Comparison of ENCODE assay signal across 16 cellular contexts in genomic region chr20:59324441-59324840, GRCh38. TPM values are rescaled to one million over a fixed set of nuclear protein-coding genes. Genes with fewer than 3 reads are reported as not detected.
DNase-seq lines count a peak whose midpoint lies in the region; ATAC-seq and TF ChIP-seq lines count a peak whose summit lies in the region.
"Had no signal": no experiment of that assay in that cellular context is flagged by ENCODE, and none has a peak within 500 bp of the region (broad histone marks: within the 10 kb centered on the region; RNA-seq: fewer than 3 reads in every experiment).

No MANE protein-coding gene starts in this region.

- H3K9me3 ChIP-seq in T-helper 17 cell (ENCODE audit: control insufficient read depth, low read length, poor library complexity, severe bottlenecking) (no peaks in the 10 kb centered on the region), esophagus muscularis mucosa (no peaks in the 10 kb centered on the region)
- H3K9me3 ChIP-seq: BLaER1 treated with 17β-estradiol and CSF1 and Interleukin-3, amounts not matched to agents 10 nM and 100 nM; HAP-1 had no signal

- ATAC-seq in natural killer cell treated with Interleukin-12 subunit alpha and Interleukin-12 subunit beta and Interleukin-15 and Interleukin-18, amount 100 ng/mL, for 72 hours = peak in 1 of 2 donors; percentile 15
- no peak for ATAC-seq in natural killer cell
- ATAC-seq in T-helper 17 cell = no peak

- TF ChIP-seq CTCF in natural killer cell (IDR thresholded peaks at IDR 0.05) (no peak), type B pancreatic cell (conservative IDR thresholded peaks at IDR 0.05) (no peak), esophagus muscularis mucosa (IDR thresholded peaks at IDR 0.05) (no peak), CD14-positive monocyte (IDR thresholded peaks at IDR 0.05) (no peak)

- H3K27me3 ChIP-seq in esophagus muscularis mucosa = peaks cover 0 to 13% (median 0%) of the 10 kb centered on the region in 4 donors
- H3K27me3 ChIP-seq: BLaER1 treated with 17β-estradiol and CSF1 and Interleukin-3, amounts not matched to agents 10 nM and 100 nM had no signal

- H3K27ac ChIP-seq in esophagus muscularis mucosa (replicated peaks in 1 of 4) = no peak overlapping the region
- H3K27ac ChIP-seq: BLaER1 treated with 17β-estradiol and CSF1 and Interleukin-3, amounts not matched to agents 10 nM and 100 nM had no signal

- H3K4me1 Mint-ChIP-seq in natural killer cell treated with Interleukin-12 subunit alpha and Interleukin-12 subunit beta and Interleukin-15 and Interleukin-18, amount 100 ng/mL, for 72 hours (ENCODE audit: low read depth in 2 of 2) = no peaks in the 10 kb centered on the region
- H3K4me1 Mint-ChIP-seq in natural killer cell = no peaks in the 10 kb centered on the region
- peaks cover 4% of the 10 kb centered on the region for H3K4me1 Mint-ChIP-seq in T-helper 17 cell
- H3K4me1 Mint-ChIP-seq in type B pancreatic cell (ENCODE audit: unreplicated experiment) = peaks cover 44% of the 10 kb centered on the region
- no peaks in the 10 kb centered on the region for H3K4me1 Mint-ChIP-seq in CD14-positive monocyte

- peak; percentile 5 for DNase-seq in natural killer cell treated with Interleukin-12 subunit alpha and Interleukin-12 subunit beta and Interleukin-15 and Interleukin-18, amount 100 ng/mL, for 72 hours (ENCODE audit: low spot score)
- DNase-seq in natural killer cell (no peak), T-helper 17 cell (no peak), left kidney (ENCODE audit: low read depth, low spot score) (peak; percentile 84), type B pancreatic cell (ENCODE audit: extremely low spot score, unreplicated experiment) (no peak), esophagus muscularis mucosa (ENCODE audit: extremely low spot score) (no peak), NCI-H345 treated with DMSO at 0.1 percent for 48 hours (lab: John Stamatoyannopoulos, UW; ENCODE audit: unreplicated experiment) (no peak), CD14-positive monocyte (ENCODE audit: low spot score) (no peak)
- DNase-seq: ACHN; Calu3; CD4-positive, alpha-beta T cell; DMS 273 treated with DMSO at 0.1 percent for 48 hours; GDM1 had no signal

- no peak for TF ChIP-seq EP300 in esophagus muscularis mucosa (IDR thresholded peaks at IDR 0.05)

- H3K4me3 Mint-ChIP-seq in natural killer cell treated with Interleukin-12 subunit alpha and Interleukin-12 subunit beta and Interleukin-15 and Interleukin-18, amount 100 ng/mL, for 72 hours = no peak overlapping the region
- H3K4me3 Mint-ChIP-seq in natural killer cell (no peak overlapping the region), T-helper 17 cell (no peak overlapping the region), type B pancreatic cell (peak overlapping the region; percentile 30), CD14-positive monocyte (no peak overlapping the region)
- H3K4me3 Mint-ChIP-seq: CD4-positive, alpha-beta T cell had no signal

- WGBS in esophagus muscularis mucosa = 58% methylated on average over 3 of the region's 5 CpGs

- no peak overlapping the region for H3K4me3 ChIP-seq in esophagus muscularis mucosa
- H3K4me3 ChIP-seq: BLaER1 treated with 17β-estradiol and CSF1 and Interleukin-3, amounts not matched to agents 10 nM and 100 nM; HAP-1 had no signal

- intact Hi-C loops in natural killer cell (cut with micrococcal nuclease) (no loop called here), esophagus muscularis mucosa (cut with DNase I) (no loop called here), CD14-positive monocyte (cut with micrococcal nuclease) (no loop called here)

- no peaks in the 10 kb centered on the region for H3K36me3 Mint-ChIP-seq in natural killer cell treated with Interleukin-12 subunit alpha and Interleukin-12 subunit beta and Interleukin-15 and Interleukin-18, amount 100 ng/mL, for 72 hours
- H3K36me3 Mint-ChIP-seq in natural killer cell = no peaks in the 10 kb centered on the region
- no peaks in the 10 kb centered on the region for H3K36me3 Mint-ChIP-seq in T-helper 17 cell (ENCODE audit: low read depth)
- H3K36me3 Mint-ChIP-seq in type B pancreatic cell = no peaks in the 10 kb centered on the region
- no peaks in the 10 kb centered on the region for H3K36me3 Mint-ChIP-seq in CD14-positive monocyte

- TF ChIP-seq POLR2A in esophagus muscularis mucosa (IDR thresholded peaks at IDR 0.05; ENCODE audit: low read depth) = no peak

- no peaks in the 10 kb centered on the region for H3K36me3 ChIP-seq in esophagus muscularis mucosa
- H3K36me3 ChIP-seq: BLaER1 treated with 17β-estradiol and CSF1 and Interleukin-3, amounts not matched to agents 10 nM and 100 nM; HAP-1 had no signal

- H3K9me3 Mint-ChIP-seq in natural killer cell treated with Interleukin-12 subunit alpha and Interleukin-12 subunit beta and Interleukin-15 and Interleukin-18, amount 100 ng/mL, for 72 hours = no peaks in the 10 kb centered on the region
- H3K9me3 Mint-ChIP-seq in natural killer cell (no peaks in the 10 kb centered on the region), type B pancreatic cell (no peaks in the 10 kb centered on the region), CD14-positive monocyte (no peaks in the 10 kb centered on the region)
- H3K9me3 Mint-ChIP-seq: CD4-positive, alpha-beta T cell had no signal

- H3K27ac Mint-ChIP-seq in natural killer cell treated with Interleukin-12 subunit alpha and Interleukin-12 subunit beta and Interleukin-15 and Interleukin-18, amount 100 ng/mL, for 72 hours = no peak overlapping the region
- H3K27ac Mint-ChIP-seq in natural killer cell (no peak overlapping the region), T-helper 17 cell (peak overlapping the region; percentile 63), type B pancreatic cell (no peak overlapping the region), CD14-positive monocyte (no peak overlapping the region)
- H3K27ac Mint-ChIP-seq: CD4-positive, alpha-beta T cell had no signal

- peaks cover 14 to 15% of the 10 kb centered on the region in 2 donors for H3K27me3 Mint-ChIP-seq in natural killer cell treated with Interleukin-12 subunit alpha and Interleukin-12 subunit beta and Interleukin-15 and Interleukin-18, amount 100 ng/mL, for 72 hours
- H3K27me3 Mint-ChIP-seq in natural killer cell (ENCODE audit: low read depth in 2 of 2) = peaks cover 5 to 6% of the 10 kb centered on the region in 2 donors
- peaks cover 12% of the 10 kb centered on the region for H3K27me3 Mint-ChIP-seq in T-helper 17 cell
- peaks cover 51% of the 10 kb centered on the region for H3K27me3 Mint-ChIP-seq in type B pancreatic cell
- H3K27me3 Mint-ChIP-seq in CD14-positive monocyte (ENCODE audit: low read depth in 3 of 3) = peaks cover 4 to 9% (median 7%) of the 10 kb centered on the region in 3 donors
- H3K27me3 Mint-ChIP-seq: CD4-positive, alpha-beta T cell had no signal

- H3K4me1 ChIP-seq in esophagus muscularis mucosa = no peaks in the 10 kb centered on the region
- H3K4me1 ChIP-seq: HAP-1 had no signal

RNA-seq across cellular contexts. Expression of gene EDN3, which starts 24.0 kb away (rescaled TPM):
- not detected for total RNA-seq in natural killer cell treated with Interleukin-12 subunit alpha and Interleukin-12 subunit beta and Interleukin-15 and Interleukin-18, amount 100 ng/mL, for 72 hours
- total RNA-seq in natural killer cell = under 1 TPM; 0.24 to 0.53 (median 0.41) TPM
- total RNA-seq in T-helper 17 cell = 1 to 10 TPM in 1 of 2 donors, under 1 TPM in 1; 0.92 to 1.0 TPM
- total RNA-seq in type B pancreatic cell (ENCODE audit: low replicate concordance) = 2.3 and 30.4 TPM in 2 replicates
- 10 to 100 TPM in 3 of 4 donors, 1 to 10 TPM in 1; 3.7 to 18.0 (median 11.7) TPM for total RNA-seq in esophagus muscularis mucosa
- polyA plus RNA-seq in CD14-positive monocyte = not detected
- total RNA-seq: A172, Calu3 had no signal

Comparison
In these comparisons a context has a peak if more than half of its experiments do, and no peak if none do; other contexts are left out.
1. DNase-seq: peak in natural killer cell treated with Interleukin-12 subunit alpha and Interleukin-12 subunit beta and Interleukin-15 and Interleukin-18, amount 100 ng/mL, for 72 hours (single experiment) and left kidney (single experiment); none in natural killer cell (single experiment), T-helper 17 cell (0 of 3), type B pancreatic cell (single experiment), esophagus muscularis mucosa (single experiment), NCI-H345 treated with DMSO at 0.1 percent for 48 hours (single experiment) and CD14-positive monocyte (single experiment).